Comparison of ENCODE assay signal across 17 cellular contexts in the genomic region with DNA sequence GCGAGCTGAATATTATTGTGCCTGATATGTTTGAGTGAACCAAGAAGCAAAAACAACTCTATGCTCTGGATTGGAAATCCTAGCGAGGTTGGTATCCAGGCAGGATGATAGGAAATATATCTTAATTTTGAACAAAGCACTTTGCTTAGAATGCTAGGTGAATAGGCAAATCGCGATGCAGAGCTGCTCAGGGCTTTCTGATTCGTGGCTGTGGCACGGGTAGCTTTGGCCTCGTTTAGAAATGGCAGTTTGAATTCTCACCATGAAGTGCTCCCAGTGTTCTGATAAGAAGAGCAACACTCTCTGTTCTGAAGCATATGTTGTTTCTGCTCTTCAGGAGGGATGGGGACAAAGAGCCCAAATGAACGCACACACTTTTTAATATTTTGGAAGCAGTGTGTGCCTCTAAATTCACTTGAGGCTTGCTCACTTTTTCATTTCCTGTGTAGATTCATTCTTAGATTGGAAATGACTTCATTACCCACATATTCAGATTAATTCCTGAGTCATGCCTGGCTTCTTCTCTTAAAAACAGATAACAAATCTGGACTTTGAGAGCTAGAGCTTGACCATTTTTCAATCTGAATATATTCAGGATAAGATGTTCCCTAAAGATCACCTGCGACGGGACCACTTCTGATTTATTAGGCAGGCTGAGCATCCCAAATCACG.
DNase-seq lines count a peak whose midpoint lies in the region; ATAC-seq, FAIRE-seq and TF ChIP-seq lines count a peak whose summit lies in the region.
"Had no signal": no experiment of that assay in that cellular context is flagged by ENCODE, and none has a peak within 500 bp of the region (broad histone marks: within the 10 kb centered on the region; RNA-seq: fewer than 3 reads in every experiment).

No MANE protein-coding gene starts in this region.

- H3K4me3 ChIP-seq in PC-3 (ENCODE audit: low read length) (no peak overlapping the region), H1 (ENCODE audit: extremely low read depth in 1 of 4, insufficient read depth in 2 of 4, low read depth in 3 of 4, low read length in 4 of 4) (no peak overlapping the region), retinal pigment epithelial cell (ENCODE audit: low read length) (no peak overlapping the region), heart right ventricle (no peak overlapping the region)
- H3K4me3 ChIP-seq: GM12878, stomach had no signal

- H4K8ac ChIP-seq in H1 (ENCODE audit: extremely low read depth, insufficient read depth, low read length): peak overlapping the region; percentile 35; the same call in 1 of the 2 replicates

- CTCF ChIA-PET in PC-3 (lab: Charles Lee): no interaction called here
- CTCF ChIA-PET in H1 (lab: Charles Lee; ENCODE audit: partially characterized antibody): interaction anchor here (1.5 kb wide), 1 partner anchor 97 kb away, joined by 4 read pairs; no protein-coding TSS in a partner anchor

- no peak overlapping the region for H3K23ac ChIP-seq in H1 (ENCODE audit: insufficient read length)

- H2BK12ac ChIP-seq in H1 (ENCODE audit: low read depth, low read length): no peak overlapping the region

- no peak overlapping the region for H2BK5ac ChIP-seq in H1 (ENCODE audit: low read depth, low read length)

- WGBS in H1 (ENCODE audit: extremely low coverage in 1 of 2, insufficient coverage in 1 of 2, insufficient read length in 1 of 2, insufficient replicate concordance in 2 of 2, low coverage in 1 of 2, low lambda C conversion rate in 2 of 2, missing lambda C conversion rate in 1 of 2), 2 experiments: 90% methylated on average over 11 of the region's 11 CpGs; no CpG with 5 or more reads in 1 of the 2 experiments
- 69 to 71% methylated on average over 11 of the region's 11 CpGs for WGBS in heart right ventricle, 2 donors

- FAIRE-seq in H1 (lab: Jason Lieb, UNC): no peak
- FAIRE-seq: GM12878 had no signal

- no peaks in the 10 kb centered on the region for H3K36me3 ChIP-seq in PC-3 (ENCODE audit: low read depth, low read length)
- H3K36me3 ChIP-seq in H1 (ENCODE audit: control insufficient read depth in 2 of 4, insufficient read depth in 4 of 4, low read length in 3 of 4): no peaks in the 10 kb centered on the region
- no peaks in the 10 kb centered on the region for H3K36me3 ChIP-seq in heart right ventricle
- H3K36me3 ChIP-seq: stomach had no signal

- H4K91ac ChIP-seq in H1 (replicated peaks; ENCODE audit: insufficient read length, low read length): no peak overlapping the region

- no peak overlapping the region for H3K18ac ChIP-seq in H1 (ENCODE audit: extremely low read depth, low read length)

- H2BK20ac ChIP-seq in H1 (ENCODE audit: low read length): no peak overlapping the region

- no peaks in the 10 kb centered on the region for H3F3A ChIP-seq in PC-3 (ENCODE audit: low read length, unreplicated experiment)

- no peaks in the 10 kb centered on the region for H3K23me2 ChIP-seq in H1 (ENCODE audit: low read depth, low read length)

- H4K20me1 ChIP-seq in PC-3 (ENCODE audit: low read length) (no peaks in the 10 kb centered on the region), H1 (replicated peaks in 1 of 2; ENCODE audit: control insufficient read depth in 1 of 2, insufficient read depth in 2 of 2, low read length in 2 of 2) (no peaks in the 10 kb centered on the region)

- H3K27ac ChIP-seq in PC-3 (ENCODE audit: low read length): no peak overlapping the region
- H3K27ac ChIP-seq in H1 (ENCODE audit: low read depth, low read length): no peak overlapping the region
- no peak overlapping the region for H3K27ac ChIP-seq in heart right ventricle
- H3K27ac ChIP-seq: stomach had no signal

- TF ChIP-seq EP300 in H1 (IDR thresholded peaks at IDR 0.05; ENCODE audit: borderline replicate concordance in 1 of 2, low read depth in 2 of 2, low read length in 2 of 2): no peak

- no peak overlapping the region for H3K9ac ChIP-seq in PC-3 (ENCODE audit: low read length)
- no peak overlapping the region for H3K9ac ChIP-seq in H1 (replicated peaks in 1 of 4; ENCODE audit: extremely low read depth in 1 of 4, low read depth in 3 of 4, low read length in 3 of 4)

- ATAC-seq in PC-3: peak; percentile 49
- no peak for ATAC-seq in heart right ventricle
- ATAC-seq in GM21360 (IDR thresholded peaks at IDR 0.05; ENCODE audit: unreplicated experiment): no peak
- no peak for ATAC-seq in HG02571 (IDR thresholded peaks at IDR 0.05; ENCODE audit: unreplicated experiment)
- ATAC-seq: effector memory CD8-positive, alpha-beta T cell; GM12878 had no signal

- POLR2A ChIA-PET in PC-3 (lab: Charles Lee; ENCODE audit: unreplicated experiment) (no interaction called here), H1 (lab: Charles Lee; ENCODE audit: partially characterized antibody) (no interaction called here)

- TF ChIP-seq RAD21 in H1 (IDR thresholded peaks at IDR 0.05 in 1 of 2, conservative IDR thresholded peaks at IDR 0.05 in 1 of 2; ENCODE audit: low read depth in 2 of 2, low read length in 2 of 2): no peak

- no peak overlapping the region for H2BK120ac ChIP-seq in H1 (replicated peaks; ENCODE audit: low read depth, low read length)

- no TSS peak for BruUV-seq in PC-3 (replicated peaks; lab: Mats Ljungman, UMichigan)

- no peaks in the 10 kb centered on the region for H3K9me2 ChIP-seq in PC-3 (replicated peaks; ENCODE audit: low read length)

- no peak overlapping the region for H2BK15ac ChIP-seq in H1 (ENCODE audit: low read length)

- peak; percentile 85 for DNase-seq in ELR (ENCODE audit: low read depth)
- DNase-seq in PC-3: peak; percentile 52
- DNase-seq in H1 (ENCODE audit: low read depth in 1 of 2, low spot score in 2 of 2): no peak
- peak; percentile 6 for DNase-seq in retinal pigment epithelial cell (ENCODE audit: low read depth)
- no peak for DNase-seq in erythroblast (lab: John Stamatoyannopoulos, UW)
- DNase-seq in heart right ventricle: no peak
- DNase-seq: activated CD4-positive, alpha-beta memory T cell treated with anti-CD3 and anti-CD28 coated beads for 36 hours; Calu3; effector memory CD8-positive, alpha-beta T cell; midbrain; NCI-H2029 treated with DMSO at 0.1 percent for 48 hours; NK-92 treated with Interleukin-12 subunit alpha and Interleukin-12 subunit beta, amount 100 ng/mL, for 24 hours; stimulated activated CD4-positive, alpha-beta T cell treated with anti-CD3 and anti-CD28 coated beads, Interleukin-4, amount 100 ng/mL, for 24 hours; stomach had no signal

- peak overlapping the region; percentile 41 for H3K4me2 ChIP-seq in PC-3 (ENCODE audit: low read length)
- H3K4me2 ChIP-seq in H1 (ENCODE audit: insufficient read depth in 1 of 2, low read depth in 2 of 2, low read length in 2 of 2): no peak overlapping the region

- TF ChIP-seq POLR2A in H1 (IDR thresholded peaks at IDR 0.05; ENCODE audit: control extremely low read depth in 1 of 2, low read depth in 2 of 2, low read length in 2 of 2): no peak
- no peak for TF ChIP-seq POLR2A in erythroblast (IDR thresholded peaks at IDR 0.05; ENCODE audit: low read length)

- no peak overlapping the region for H4K5ac ChIP-seq in H1 (ENCODE audit: insufficient read length, low read depth, low read length)

- intact Hi-C loops in PC-3 (cut with micrococcal nuclease) (no loop called here), heart right ventricle (cut with DNase I) (no loop called here)

- peaks cover 13% of the 10 kb centered on the region for H3K4me1 ChIP-seq in PC-3 (ENCODE audit: insufficient read depth, low read length)
- H3K4me1 ChIP-seq in H1 (replicated peaks in 1 of 4; ENCODE audit: control insufficient read depth in 3 of 4, insufficient read depth in 4 of 4, low read length in 3 of 4): no peaks in the 10 kb centered on the region
- H3K4me1 ChIP-seq in heart right ventricle: no peaks in the 10 kb centered on the region

- no peak for TF ChIP-seq CTCF in PC-3 (conservative IDR thresholded peaks at IDR 0.05; ENCODE audit: low read depth, low read length)
- no peak for TF ChIP-seq CTCF in H1 (IDR thresholded peaks at IDR 0.05; ENCODE audit: control extremely low read depth in 1 of 3, insufficient read depth in 1 of 3, low read depth in 1 of 3, low read length in 3 of 3)
- no peak for TF ChIP-seq CTCF in retinal pigment epithelial cell (conservative IDR thresholded peaks at IDR 0.05; ENCODE audit: low read depth, low read length)
- no peak for TF ChIP-seq CTCF in heart right ventricle (IDR thresholded peaks at IDR 0.05)

- H3K27me3 ChIP-seq in PC-3 (ENCODE audit: low read length) (no peaks in the 10 kb centered on the region), H1 (replicated peaks in 1 of 4; ENCODE audit: control insufficient read depth in 3 of 4, extremely low read depth in 1 of 4, insufficient read depth in 3 of 4, low read length in 3 of 4) (no peaks in the 10 kb centered on the region), heart right ventricle (no peaks in the 10 kb centered on the region)
- H3K27me3 ChIP-seq: stomach had no signal

- H2AFZ ChIP-seq in PC-3 (ENCODE audit: low read length): peak overlapping the region; percentile 41
- H2AFZ ChIP-seq in H1 (ENCODE audit: low read length): no peak overlapping the region

- H3K56ac ChIP-seq in H1 (replicated peaks; ENCODE audit: insufficient read length, low read depth, low read length): no peak overlapping the region

- no peak overlapping the region for H2AK5ac ChIP-seq in H1 (ENCODE audit: low read depth, low read length)

- H3K9me3 ChIP-seq in PC-3 (ENCODE audit: low read length): no peaks in the 10 kb centered on the region
- H3K9me3 ChIP-seq in H1 (ENCODE audit: insufficient read depth in 2 of 2, low read depth in 1 of 2, low read length in 1 of 2): no peaks in the 10 kb centered on the region; a peak in 1 of 4 replicates
- peaks cover 0 to 6% (median 0%) of the 10 kb centered on the region in 11 donors for H3K9me3 ChIP-seq in heart right ventricle
- H3K9me3 ChIP-seq: stomach had no signal

- no peak overlapping the region for H3K14ac ChIP-seq in H1 (ENCODE audit: insufficient read length)

- no peak overlapping the region for H3K4ac ChIP-seq in H1 (replicated peaks; ENCODE audit: insufficient read length, low read depth, low read length)

- H3K79me2 ChIP-seq in PC-3 (ENCODE audit: low read length) (no peaks in the 10 kb centered on the region), H1 (ENCODE audit: control insufficient read depth in 1 of 2, insufficient read depth in 2 of 2, low read length in 2 of 2) (no peaks in the 10 kb centered on the region)

- H3K79me1 ChIP-seq in H1 (ENCODE audit: low read depth, low read length): no peaks in the 10 kb centered on the region

TF ChIP-seq in H1, 55 proteins besides CTCF, POLR2A, EP300 and RAD21 (continues in another document):
- TF ChIP-seq SIX5 (IDR thresholded peaks at IDR 0.05; ENCODE audit: low read depth, low read length) (no peak), CEBPB (IDR thresholded peaks at IDR 0.05; ENCODE audit: low read depth, low read length) (no peak), KDM4A (IDR thresholded peaks at IDR 0.05; ENCODE audit: low read depth, low read length, severe bottlenecking) (no peak), TAF1 (IDR thresholded peaks at IDR 0.05; ENCODE audit: low read depth, low read length) (no peak), CTBP2 (IDR thresholded peaks at IDR 0.05; ENCODE audit: borderline replicate concordance, insufficient read depth, insufficient read length, low read length) (no peak)

Comparison
In these comparisons a context has a peak if more than half of its experiments do, and no peak if none do; other contexts are left out.
1. DNase-seq: peak in ELR (single experiment), PC-3 (single experiment) and retinal pigment epithelial cell (single experiment); none in H1 (0 of 2), erythroblast (0 of 2) and heart right ventricle (0 of 2).